11 cellular contexts compared by ENCODE assay signal in the genomic region with DNA sequence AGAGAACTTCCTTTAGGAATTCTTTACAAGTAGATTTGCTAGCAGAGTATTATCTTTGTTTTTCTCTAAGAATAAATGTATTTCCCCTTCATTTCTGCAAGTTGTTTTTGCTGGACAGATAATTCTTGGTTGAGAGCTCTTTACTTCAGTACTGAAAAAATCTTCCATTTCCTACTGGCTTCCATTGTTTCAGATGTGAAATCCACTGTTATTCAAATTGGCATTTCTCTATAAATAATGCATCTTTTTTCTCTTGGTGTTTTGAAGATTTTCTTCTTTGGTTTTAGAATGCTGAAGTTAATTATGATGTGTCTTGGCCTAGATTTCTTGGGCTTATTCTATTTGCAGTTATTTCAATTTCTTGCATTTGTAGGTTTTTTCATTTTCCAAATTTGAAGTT.
"Had no signal": no experiment of that assay in that cellular context is flagged by ENCODE, and none has a peak within 500 bp of the region (broad histone marks: within the 10 kb centered on the region; RNA-seq: fewer than 3 reads in every experiment).

No MANE protein-coding gene starts in this region.

- H3K9me3 ChIP-seq: HAP-1 had no signal

- H3K27ac ChIP-seq: GM23248 had no signal

- H3K27ac Mint-ChIP-seq: GM23338, H9, HFFc6 had no signal

- FAIRE-seq: H1, H54 had no signal

- H3K4me2 ChIP-seq: GM23338 had no signal

- H3K4me3 ChIP-seq: GM23248, GM23338, HAP-1 had no signal

- DNase-seq: GM23248, GOT3, H7, H9, HCEC 1CT, HFFc6 had no signal

- H2AFZ ChIP-seq: GM23248, GM23338 had no signal

- ATAC-seq: GM23338, HCT116 had no signal

- H3K4me3 Mint-ChIP-seq: GM23338, H9, HFFc6 had no signal

- H3K9ac ChIP-seq: GM23248 had no signal

- H3K4me1 Mint-ChIP-seq: GM23338, H9 had no signal

- H3K36me3 ChIP-seq: HAP-1 had no signal

- H3K4me1 ChIP-seq: HAP-1 had no signal
